In the genomic region with DNA sequence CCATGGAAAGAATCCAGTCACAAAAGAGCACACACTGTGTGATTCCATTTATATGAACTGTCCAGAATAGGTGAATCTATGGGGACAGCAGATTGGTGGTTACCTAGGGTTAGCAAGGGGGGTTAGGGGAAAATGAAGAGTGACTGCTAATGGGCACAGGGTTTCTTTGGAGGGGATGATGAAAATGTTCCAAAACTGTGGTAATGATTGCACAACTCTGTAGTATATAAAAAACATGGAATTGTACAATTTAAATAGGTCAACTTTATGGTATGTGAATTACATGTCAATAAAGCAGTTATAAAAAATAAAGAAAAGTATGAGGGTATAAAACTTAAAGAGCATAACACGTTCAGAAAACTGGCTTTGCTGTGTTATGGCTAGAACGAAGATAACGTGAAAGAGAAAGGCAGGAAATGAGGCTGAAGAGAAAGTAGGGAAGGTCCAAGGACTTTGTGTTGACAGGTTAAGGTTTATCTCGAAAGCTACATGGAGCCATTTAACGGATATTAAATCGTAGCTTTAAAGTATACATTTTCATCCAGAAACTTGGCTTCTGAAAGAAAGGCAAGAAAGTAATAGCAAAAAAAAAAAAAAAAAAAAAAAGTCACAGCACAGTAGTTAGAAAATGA, we compare ENCODE assay signal across 1 cellular context.
TF ChIP-seq lines count a peak whose summit lies in the region.

No MANE protein-coding gene starts in this region.

TF ChIP-seq in HEK293, 187 proteins besides CTCF, POLR2A, EP300 and RAD21 (continued from another document):
- TF ChIP-seq, protein P1, sequence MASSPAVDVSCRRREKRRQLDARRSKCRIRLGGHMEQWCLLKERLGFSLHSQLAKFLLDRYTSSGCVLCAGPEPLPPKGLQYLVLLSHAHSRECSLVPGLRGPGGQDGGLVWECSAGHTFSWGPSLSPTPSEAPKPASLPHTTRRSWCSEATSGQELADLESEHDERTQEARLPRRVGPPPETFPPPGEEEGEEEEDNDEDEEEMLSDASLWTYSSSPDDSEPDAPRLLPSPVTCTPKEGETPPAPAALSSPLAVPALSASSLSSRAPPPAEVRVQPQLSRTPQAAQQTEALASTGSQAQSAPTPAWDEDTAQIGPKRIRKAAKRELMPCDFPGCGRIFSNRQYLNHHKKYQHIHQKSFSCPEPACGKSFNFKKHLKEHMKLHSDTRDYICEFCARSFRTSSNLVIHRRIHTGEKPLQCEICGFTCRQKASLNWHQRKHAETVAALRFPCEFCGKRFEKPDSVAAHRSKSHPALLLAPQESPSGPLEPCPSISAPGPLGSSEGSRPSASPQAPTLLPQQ (tag by site-specific recombination; IDR thresholded peaks at IDR 0.05), result no peak
